8 cellular contexts compared by ENCODE assay signal in the genomic region with DNA sequence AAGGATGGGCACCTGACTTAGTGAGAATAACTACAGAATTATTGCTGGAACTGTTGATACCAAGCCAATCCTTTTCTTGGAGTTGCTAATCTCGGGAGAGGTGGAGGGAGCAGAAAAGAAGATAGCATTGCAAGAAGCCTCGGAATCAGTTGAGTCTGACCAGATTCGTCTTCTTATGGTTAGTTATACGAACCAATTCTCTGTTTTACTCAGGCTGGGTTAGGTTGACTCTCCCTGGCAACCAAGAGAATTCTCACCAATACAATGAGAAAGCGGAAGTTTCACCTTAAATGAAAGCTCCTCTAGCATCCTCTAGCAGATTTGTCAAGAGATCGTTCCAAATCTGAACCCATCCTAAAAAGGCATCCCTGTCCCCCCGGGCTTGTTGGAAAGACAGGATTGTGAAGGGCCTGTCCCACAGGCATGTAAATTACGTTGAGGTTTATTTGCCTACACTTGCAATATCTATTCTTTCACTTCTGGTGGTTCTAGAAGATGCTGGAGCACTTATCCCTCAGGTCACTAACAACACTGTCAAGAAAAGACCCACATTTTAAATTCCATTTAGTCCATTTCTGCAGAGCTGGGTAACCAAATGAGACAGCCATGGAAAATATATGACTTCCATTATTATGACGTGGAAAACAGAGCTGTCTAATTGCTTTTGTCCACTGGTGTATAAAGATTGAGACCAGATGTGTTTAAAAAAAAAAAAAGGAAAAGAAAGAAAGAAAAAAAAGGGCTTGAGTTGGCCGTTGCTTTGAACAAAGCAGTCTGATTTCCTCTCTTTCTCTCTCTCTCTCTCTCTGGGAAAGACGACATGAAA. TPM values are rescaled to one million over a fixed set of nuclear protein-coding genes. Genes with fewer than 3 reads are reported as not detected.
DNase-seq lines count a peak whose midpoint lies in the region; ATAC-seq, FAIRE-seq and TF ChIP-seq lines count a peak whose summit lies in the region.

No MANE protein-coding gene starts in this region.

- H4K20me1 ChIP-seq in Karpas-422 (ENCODE audit: insufficient read depth, low read depth, low read length): no peaks in the 10 kb centered on the region

- peak overlapping the region; percentile 89 for H3K27ac Mint-ChIP-seq in mesothelial cell of epicardium

- H3K9ac ChIP-seq in Karpas-422 (ENCODE audit: low read length): peak overlapping the region; percentile 58

- no peaks in the 10 kb centered on the region for H3K9me3 ChIP-seq in Karpas-422 (ENCODE audit: low read length)
- no peaks in the 10 kb centered on the region for H3K9me3 ChIP-seq in MG63

- peak overlapping the region; percentile 88 for H2AFZ ChIP-seq in Karpas-422 (ENCODE audit: low read length)

- peaks cover 10% of the 10 kb centered on the region for H3K4me1 Mint-ChIP-seq in mesothelial cell of epicardium

- H3K36me3 Mint-ChIP-seq in mesothelial cell of epicardium: no peaks in the 10 kb centered on the region

- no peaks in the 10 kb centered on the region for H3K27me3 Mint-ChIP-seq in mesothelial cell of epicardium (ENCODE audit: low read depth)

- H3K4me3 Mint-ChIP-seq in mesothelial cell of epicardium: peak overlapping the region; percentile 41

- H3K4me1 ChIP-seq in Karpas-422 (ENCODE audit: low read length): peaks cover 53% of the 10 kb centered on the region

- TF ChIP-seq CTCF in mesothelial cell of epicardium (IDR thresholded peaks at IDR 0.05; ENCODE audit: unreplicated experiment): no peak

- 0 out of 2 replicates have a peak, but pooled peaks have one; percentile 25 for TF ChIP-seq POLR2A in GM12891 (IDR thresholded peaks at IDR 0.05; ENCODE audit: low read depth, low read length)

- H3K9me3 Mint-ChIP-seq in mesothelial cell of epicardium: no peaks in the 10 kb centered on the region

- H3K4me3 ChIP-seq in Karpas-422 (ENCODE audit: low read length) (peak overlapping the region; percentile 48; the same call in 1 of the 2 replicates), MG63 (no peak overlapping the region)

- H3K27me3 ChIP-seq in Karpas-422 (ENCODE audit: low read length) (no peaks in the 10 kb centered on the region), MG63 (no peaks in the 10 kb centered on the region)

- H3K9me2 ChIP-seq in Karpas-422 (replicated peaks; ENCODE audit: insufficient read depth, low read length): no peaks in the 10 kb centered on the region

- peak; percentile 80 for ATAC-seq in GM21529 (IDR thresholded peaks at IDR 0.05; ENCODE audit: unreplicated experiment)

- no peak for FAIRE-seq in GM12891 (lab: Jason Lieb, UNC)

- H3K36me3 ChIP-seq in Karpas-422 (ENCODE audit: insufficient read depth, low read length) (no peaks in the 10 kb centered on the region), MG63 (no peaks in the 10 kb centered on the region)

- DNase-seq in GM12891 (ENCODE audit: insufficient read length, low spot score) (peak; percentile 49), Karpas-422 (peak; percentile 83), mesothelial cell of epicardium (ENCODE audit: low spot score in 2 of 2, unreplicated experiment in 2 of 2) (no peak), COR-L47 (lab: John Stamatoyannopoulos, UW) (no peak), NCI-H1436 treated with DMSO at 0.1 percent for 48 hours (lab: John Stamatoyannopoulos, UW) (no peak), HCEC 1CT (no peak), MG63 (no peak)

- peak overlapping the region; percentile 70 for H3K4me2 ChIP-seq in Karpas-422 (ENCODE audit: low read depth, low read length, poor library complexity, severe bottlenecking)

- peak overlapping the region; percentile 87 for H3K27ac ChIP-seq in Karpas-422 (ENCODE audit: low read length)

- H3K79me2 ChIP-seq in Karpas-422 (ENCODE audit: low read length): no peaks in the 10 kb centered on the region

TF ChIP-seq in GM12891, 5 proteins besides CTCF, POLR2A, EP300 and RAD21:
- no peak for TF ChIP-seq SPI1 (IDR thresholded peaks at IDR 0.05; ENCODE audit: low read depth, low read length)
- no peak for TF ChIP-seq POLR2AphosphoS5 (IDR thresholded peaks at IDR 0.05; ENCODE audit: low read depth, low read length)
- no peak for TF ChIP-seq PAX5 (IDR thresholded peaks at IDR 0.05; ENCODE audit: insufficient read depth, low read length, severe bottlenecking)
- no peak for TF ChIP-seq POU2F2 (IDR thresholded peaks at IDR 0.05; ENCODE audit: low read depth, low read length)
- TF ChIP-seq TAF1 (IDR thresholded peaks at IDR 0.05; ENCODE audit: low read depth, low read length): no peak

RNA-seq across cellular contexts. Expression of a gene that starts 43.3 kb away (rescaled TPM):
- 153 TPM for polyA plus RNA-seq in GM12891 (2012; ENCODE audit: low read depth, missing spikeins)
- 104 and 200 TPM in 2 replicates for total RNA-seq in Karpas-422 (2014; rRNA removed; shearing (Covaris generic); ENCODE audit: low replicate concordance)
- 89.9 to 93.3 TPM (median 90.4 TPM) in 3 replicates for total RNA-seq in mesothelial cell of epicardium
- total RNA-seq in MG63 (2014; rRNA removed; shearing (Covaris generic); ENCODE audit: low replicate concordance): 81.6 and 95.0 TPM in 2 replicates

Comparison
In these comparisons a context has a peak if more than half of its experiments do, and no peak if none do; other contexts are left out.
1. DNase-seq: peak in GM12891 (single experiment) and Karpas-422 (single experiment); none in mesothelial cell of epicardium (0 of 2), COR-L47 (single experiment), NCI-H1436 treated with DMSO at 0.1 percent for 48 hours (single experiment), HCEC 1CT (single experiment) and MG63 (single experiment).